Comparison of ENCODE assay signal across 8 cellular contexts in genomic region chr5:118791986-118792734, GRCh38.
A peak's percentile ranks its signal among the peaks of the same experiment; 100 is the strongest.
DNase-seq lines count a peak whose midpoint lies in the region; ATAC-seq lines count a peak whose summit lies in the region.

No MANE protein-coding gene starts in this region.

- no peaks in the 10 kb centered on the region for H3K36me3 ChIP-seq in stomach smooth muscle (ENCODE audit: control insufficient read depth in 2 of 2, insufficient read depth in 2 of 2, low read length in 2 of 2)

- DNase-seq in stimulated activated CD4-positive, alpha-beta T cell treated with anti-CD3 and anti-CD28 coated beads, Interleukin-1b, Interleukin-23, amount 100 ng/mL, for 48 hours, result peak; percentile 6
- DNase-seq in stimulated activated CD4-positive, alpha-beta T cell treated with anti-CD3 and anti-CD28 coated beads, Interleukin-4, amount 100 ng/mL, for 4 hours, result no peak
- DNase-seq in HuH-7.5 (ENCODE audit: low spot score), result peak; percentile 13
- DNase-seq in OCI-M2 (lab: John Stamatoyannopoulos, UW; ENCODE audit: unreplicated experiment), result peak; percentile 31
- DNase-seq in central memory CD4-positive, alpha-beta T cell, result peak; percentile 3
- peak; percentile 74 for DNase-seq in kidney tubule cell (ENCODE audit: low spot score)

- no peaks in the 10 kb centered on the region for H3K27me3 ChIP-seq in stomach smooth muscle (ENCODE audit: control insufficient read depth in 1 of 2, insufficient read depth in 2 of 2, low read length in 2 of 2)

- peaks cover 15% of the 10 kb centered on the region for H3K4me1 ChIP-seq in stomach smooth muscle (ENCODE audit: control insufficient read depth, insufficient read depth, low read length)

- H3K27ac ChIP-seq in stomach smooth muscle (ENCODE audit: low read length), result peak overlapping the region; percentile 60

- H3K9ac ChIP-seq in stomach smooth muscle (ENCODE audit: low read length in 2 of 2), result peak overlapping the region; percentile 10 to 36

- no peaks in the 10 kb centered on the region for H3K9me3 ChIP-seq in stomach smooth muscle (ENCODE audit: control insufficient read depth in 2 of 2, low read length in 2 of 2)

- peak; percentile 91 for ATAC-seq in GM21737 (IDR thresholded peaks at IDR 0.05; ENCODE audit: unreplicated experiment)

- peak overlapping the region; percentile 36 to 42 for H3K4me3 ChIP-seq in stomach smooth muscle (ENCODE audit: low read length in 2 of 2)

Comparison
In these comparisons a context has a peak if more than half of its experiments do, and no peak if none do; other contexts are left out.
1. DNase-seq: peak in stimulated activated CD4-positive, alpha-beta T cell treated with anti-CD3 and anti-CD28 coated beads, Interleukin-1b, Interleukin-23, amount 100 ng/mL, for 48 hours (single experiment), HuH-7.5 (single experiment), OCI-M2 (single experiment), central memory CD4-positive, alpha-beta T cell (single experiment) and kidney tubule cell (single experiment); none in stimulated activated CD4-positive, alpha-beta T cell treated with anti-CD3 and anti-CD28 coated beads, Interleukin-4, amount 100 ng/mL, for 4 hours (0 of 2).